Comparison of ENCODE assay signal across 8 cellular contexts in genomic region chr4:166501941-166502382, GRCh38.
DNase-seq lines count a peak whose midpoint lies in the region; ATAC-seq and TF ChIP-seq lines count a peak whose summit lies in the region.

No MANE protein-coding gene starts in this region.

- no peak overlapping the region for H3K4me3 ChIP-seq in AG09309 (ENCODE audit: control insufficient read depth, low read depth, low read length)

- peak; percentile 27 for TF ChIP-seq CTCF in AG09309 (IDR thresholded peaks at IDR 0.05; ENCODE audit: control insufficient read depth, insufficient read depth, low read depth, low read length, missing control alignments)
- peak; percentile 70 for TF ChIP-seq CTCF in LNCAP (IDR thresholded peaks at IDR 0.05)

- no peak for DNase-seq in AG09309 (ENCODE audit: low read depth)
- peak; percentile 6 for DNase-seq in fibroblast of the conjunctiva (ENCODE audit: low read depth)
- no peak for DNase-seq in C1 segment of cervical spinal cord (lab: John Stamatoyannopoulos, UW)
- no peak for DNase-seq in KBM-7
- DNase-seq in OCI-M2 (lab: John Stamatoyannopoulos, UW; ENCODE audit: unreplicated experiment): no peak
- no peak for DNase-seq in activated CD4-positive, alpha-beta T cell treated with anti-CD3 and anti-CD28 coated beads for 1 hour

- peak; percentile 71 for ATAC-seq in GM21423 (IDR thresholded peaks at IDR 0.05; ENCODE audit: unreplicated experiment)

- in situ Hi-C loops in KBM-7 (cut with MboI; ENCODE audit: low pct_unique_long_range_greater_than_20kb, low sequenced_read_pairs): no loop called here
